In genomic region chr3:69410301-69410700, GRCh38 we compare ENCODE assay signal across 8 cellular contexts. TPM values are rescaled to one million over a fixed set of nuclear protein-coding genes. Genes with fewer than 3 reads are reported as not detected.
DNase-seq lines count a peak whose midpoint lies in the region; ATAC-seq and TF ChIP-seq lines count a peak whose summit lies in the region.

No MANE protein-coding gene starts in this region.

- H3K27ac Mint-ChIP-seq in activated T-cell treated with anti-CD3 and anti-CD28 coated beads, Interleukin-2, amount 50 U/mL, for 72 hours = no peak overlapping the region
- H3K27ac Mint-ChIP-seq in osteocyte (ENCODE audit: unreplicated experiment) = no peak overlapping the region
- H3K27ac Mint-ChIP-seq in type B pancreatic cell = no peak overlapping the region

- DNase-seq in Caki2 (ENCODE audit: low read depth) = peak; percentile 38
- peak; percentile 76 for DNase-seq in RKO (ENCODE audit: low spot score)
- peak; percentile 72 to 73 for DNase-seq in activated T-cell treated with anti-CD3 and anti-CD28 coated beads, Interleukin-2, amount 50 U/mL, for 72 hours
- peak; percentile 67 for DNase-seq in fibroblast of the aortic adventitia (ENCODE audit: low read depth)
- no peak for DNase-seq in osteocyte (ENCODE audit: extremely low spot score, unreplicated experiment)
- DNase-seq in type B pancreatic cell (ENCODE audit: extremely low spot score, unreplicated experiment) = no peak

- in situ Hi-C loops in Caki2 (cut with HindIII; ENCODE audit: low pct_unique_long_range_greater_than_20kb, low sequenced_read_pairs) = no loop called here

- peaks cover 11% of the 10 kb centered on the region for H3K4me1 Mint-ChIP-seq in activated T-cell treated with anti-CD3 and anti-CD28 coated beads, Interleukin-2, amount 50 U/mL, for 72 hours (ENCODE audit: low read depth)
- H3K4me1 Mint-ChIP-seq in osteocyte (ENCODE audit: unreplicated experiment) = peaks cover 8% of the 10 kb centered on the region
- peaks cover 5% of the 10 kb centered on the region for H3K4me1 Mint-ChIP-seq in type B pancreatic cell (ENCODE audit: unreplicated experiment)

- no peak overlapping the region for H3K4me3 Mint-ChIP-seq in activated T-cell treated with anti-CD3 and anti-CD28 coated beads, Interleukin-2, amount 50 U/mL, for 72 hours
- H3K4me3 Mint-ChIP-seq in osteocyte (ENCODE audit: unreplicated experiment) (no peak overlapping the region), type B pancreatic cell (no peak overlapping the region)

- peak; percentile 91 for TF ChIP-seq CTCF in fibroblast of the aortic adventitia (IDR thresholded peaks at IDR 0.05; ENCODE audit: insufficient read depth, low read length)
- TF ChIP-seq CTCF in osteocyte (IDR thresholded peaks at IDR 0.05) = peak; percentile 86
- peak; percentile 90 for TF ChIP-seq CTCF in type B pancreatic cell (conservative IDR thresholded peaks at IDR 0.05)

- peaks cover 0 to 1% of the 10 kb centered on the region in 2 donors for H3K36me3 Mint-ChIP-seq in activated T-cell treated with anti-CD3 and anti-CD28 coated beads, Interleukin-2, amount 50 U/mL, for 72 hours (ENCODE audit: insufficient read depth in 2 of 2)
- H3K36me3 Mint-ChIP-seq in osteocyte (ENCODE audit: unreplicated experiment) = no peaks in the 10 kb centered on the region
- no peaks in the 10 kb centered on the region for H3K36me3 Mint-ChIP-seq in type B pancreatic cell

- no peaks in the 10 kb centered on the region for H3K9me3 Mint-ChIP-seq in activated T-cell treated with anti-CD3 and anti-CD28 coated beads, Interleukin-2, amount 50 U/mL, for 72 hours
- H3K9me3 Mint-ChIP-seq in osteocyte (ENCODE audit: unreplicated experiment) = peaks cover under 1% of the 10 kb centered on the region
- H3K9me3 Mint-ChIP-seq in type B pancreatic cell = no peaks in the 10 kb centered on the region

- peak; percentile 96 for ATAC-seq in GM19452 (IDR thresholded peaks at IDR 0.05; ENCODE audit: unreplicated experiment)
- ATAC-seq in HG03469 (IDR thresholded peaks at IDR 0.05; ENCODE audit: unreplicated experiment) = peak; percentile 99
- peak; percentile 91 for ATAC-seq in activated T-cell treated with anti-CD3 and anti-CD28 coated beads, Interleukin-2, amount 50 U/mL, for 72 hours (replicated peaks in 1 of 2)

- H3K27me3 Mint-ChIP-seq in activated T-cell treated with anti-CD3 and anti-CD28 coated beads, Interleukin-2, amount 50 U/mL, for 72 hours (ENCODE audit: low read depth) = peaks cover 12% of the 10 kb centered on the region
- no peaks in the 10 kb centered on the region for H3K27me3 Mint-ChIP-seq in osteocyte (ENCODE audit: unreplicated experiment)
- H3K27me3 Mint-ChIP-seq in type B pancreatic cell = no peaks in the 10 kb centered on the region

- H3K4me3 ChIP-seq in fibroblast of the aortic adventitia (ENCODE audit: low read depth, low read length) = no peak overlapping the region

RNA-seq across cellular contexts. Expression of gene FRMD4B, which starts 24.4 kb away (rescaled TPM):
- total RNA-seq in Caki2 (2014; rRNA removed; shearing (Covaris generic); ENCODE audit: low replicate concordance) = 6.0 and 17.4 TPM in 2 replicates
- 10 to 100 TPM; 40.4 to 77.7 TPM for total RNA-seq in activated T-cell treated with anti-CD3 and anti-CD28 coated beads, Interleukin-2, amount 50 U/mL, for 72 hours
- total RNA-seq in fibroblast of the aortic adventitia (ENCODE audit: low replicate concordance) (0.81 and 1.6 TPM in 2 replicates), osteocyte (0.52 and 1.3 TPM in 2 replicates), type B pancreatic cell (ENCODE audit: low replicate concordance) (37.4 and 38.7 TPM in 2 replicates)

Comparison
In these comparisons a context has a peak if more than half of its experiments do, and no peak if none do; other contexts are left out.
1. DNase-seq: peak in Caki2 (single experiment), RKO (single experiment), activated T-cell treated with anti-CD3 and anti-CD28 coated beads, Interleukin-2, amount 50 U/mL, for 72 hours (2 of 2) and fibroblast of the aortic adventitia (single experiment); none in osteocyte (single experiment) and type B pancreatic cell (single experiment).
2. Peak in every context shown above with its lines, with median percentiles within 50 percentile points of each other: ATAC-seq and CTCF ChIP-seq.